9 cellular contexts compared by ENCODE assay signal in genomic region chr7:143362126-143362961, GRCh38. TPM values are rescaled to one million over a fixed set of nuclear protein-coding genes. Genes with fewer than 3 reads are reported as not detected.
A peak's percentile ranks its signal among the peaks of the same experiment; 100 is the strongest.
DNase-seq lines count a peak whose midpoint lies in the region; ATAC-seq and TF ChIP-seq lines count a peak whose summit lies in the region.
"Had no signal": no experiment of that assay in that cellular context is flagged by ENCODE, and none has a peak within 500 bp of the region (broad histone marks: within the 10 kb centered on the region; RNA-seq: fewer than 3 reads in every experiment).

FAM131B (minus strand) TSS chr7:143362713; CDS start chr7:143362603, 110 bp downstream.

- TF ChIP-seq CTCF in fibroblast of pulmonary artery (IDR thresholded peaks at IDR 0.05; ENCODE audit: low read length, missing control alignments) (no peak), neural crest cell (conservative IDR thresholded peaks at IDR 0.05) (no peak)

- DNase-seq in Daoy (ENCODE audit: low read depth) (peak; percentile 66), fibroblast of pulmonary artery (ENCODE audit: low read depth) (no peak), neural crest cell (ENCODE audit: low read depth, low spot score) (no peak), COLO829 (ENCODE audit: low spot score) (no peak), kidney glomerular epithelial cell (lab: John Stamatoyannopoulos, UW) (no peak)
- DNase-seq in activated CD8-positive, alpha-beta memory T cell treated with anti-CD3 and anti-CD28 coated beads for 24 hours: peak; percentile 76
- DNase-seq in stimulated activated CD4-positive, alpha-beta T cell treated with anti-CD3 and anti-CD28 coated beads, Interleukin-1b, Interleukin-23, amount 100 ng/mL, for 48 hours: no peak

- H3K27ac Mint-ChIP-seq in neural crest cell (ENCODE audit: unreplicated experiment): no peak within 1 kb of the TSS

- H3K9me3 Mint-ChIP-seq in neural crest cell: no peaks in the 10 kb centered on the region

- H3K36me3 Mint-ChIP-seq in neural crest cell (ENCODE audit: low read depth): peaks cover 9% of the 10 kb centered on the region

- H3K4me1 Mint-ChIP-seq in neural crest cell: peaks cover 19% of the 10 kb centered on the region

- peak within 1 kb of the TSS; percentile 44 for H3K4me3 ChIP-seq in fibroblast of pulmonary artery (replicated peaks; ENCODE audit: low read depth, low read length)

- H3K4me3 Mint-ChIP-seq in neural crest cell: peak within 1 kb of the TSS; percentile 86

- H3K27me3 Mint-ChIP-seq in neural crest cell (ENCODE audit: low read depth): peaks cover 49% of the 10 kb centered on the region

- ATAC-seq in HG02885 (IDR thresholded peaks at IDR 0.05; ENCODE audit: poor library complexity, unreplicated experiment): peak; percentile 54

RNA-seq across cellular contexts. Expression of gene FAM131B, which starts in this region (rescaled TPM):
- total RNA-seq in Daoy (2014; rRNA removed; shearing (Covaris generic)): 2.2 and 4.0 TPM in 2 replicates
- 15.0 and 15.5 TPM in 2 replicates for total RNA-seq in neural crest cell
- total RNA-seq: RPMI7951 had no signal

Comparison
In these comparisons a context has a peak if more than half of its experiments do, and no peak if none do; other contexts are left out.
1. DNase-seq: peak in Daoy (single experiment) and activated CD8-positive, alpha-beta memory T cell treated with anti-CD3 and anti-CD28 coated beads for 24 hours (single experiment); none in fibroblast of pulmonary artery (single experiment), neural crest cell (single experiment), COLO829 (single experiment), kidney glomerular epithelial cell (single experiment) and stimulated activated CD4-positive, alpha-beta T cell treated with anti-CD3 and anti-CD28 coated beads, Interleukin-1b, Interleukin-23, amount 100 ng/mL, for 48 hours (single experiment).